Comparison of ENCODE assay signal across 20 cellular contexts in the genomic region with DNA sequence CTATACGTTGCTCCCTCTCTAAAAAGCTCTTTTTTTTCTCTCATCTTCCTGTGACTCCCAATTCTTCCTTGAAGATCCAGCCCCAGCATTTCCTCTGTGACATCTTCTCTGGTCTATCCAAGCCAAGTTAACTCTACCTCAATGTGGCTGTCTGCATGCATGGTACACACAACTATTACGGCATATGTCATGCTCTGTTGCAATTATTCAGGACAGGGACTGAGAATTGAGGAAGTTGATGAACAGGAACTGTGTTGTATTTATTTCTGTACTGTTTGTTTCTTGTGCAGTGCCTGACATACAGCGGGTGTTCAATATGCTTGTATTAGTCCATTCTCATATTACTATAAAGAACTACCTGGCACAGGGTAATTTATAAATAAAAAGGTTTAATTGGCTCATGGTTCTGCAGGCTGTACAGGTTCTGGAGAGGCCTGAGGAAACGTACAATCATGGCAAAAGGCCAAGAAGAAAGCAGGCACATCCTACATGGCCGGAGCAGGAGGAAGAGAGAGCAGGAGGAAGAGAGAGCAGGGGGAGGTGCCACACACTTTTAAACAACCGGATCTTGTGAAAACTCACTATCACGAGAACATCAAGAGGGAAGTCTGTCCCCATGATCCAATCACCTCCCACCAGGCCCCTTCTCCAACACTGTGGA. TPM values are rescaled to one million over a fixed set of nuclear protein-coding genes. Genes with fewer than 3 reads are reported as not detected.
DNase-seq lines count a peak whose midpoint lies in the region; ATAC-seq and TF ChIP-seq lines count a peak whose summit lies in the region.
"Had no signal": no experiment of that assay in that cellular context is flagged by ENCODE, and none has a peak within 500 bp of the region (broad histone marks: within the 10 kb centered on the region; RNA-seq: fewer than 3 reads in every experiment).

No MANE protein-coding gene starts in this region.

- H3K4me3 Mint-ChIP-seq in WTC11: no peak overlapping the region
- H3K4me3 Mint-ChIP-seq: activated CD4-positive, alpha-beta T cell treated with anti-CD3 and anti-CD28 coated beads, Interleukin-2, amount 10 ng/mL, durations not matched to agents 7 days and 5 days; CD4-positive, alpha-beta T cell; effector memory CD8-positive, alpha-beta T cell had no signal

- TF ChIP-seq CTCF in OCI-LY3 (IDR thresholded peaks at IDR 0.05; ENCODE audit: low read depth, low read length): no peak
- no peak for TF ChIP-seq CTCF in heart left ventricle (IDR thresholded peaks at IDR 0.05)
- no peak for TF ChIP-seq CTCF in spleen (IDR thresholded peaks at IDR 0.05 in 8 of 11, conservative IDR thresholded peaks at IDR 0.05 in 3 of 11)
- no peak for TF ChIP-seq CTCF in WTC11 (IDR thresholded peaks at IDR 0.05)

- H3K79me2 ChIP-seq in OCI-LY3 (ENCODE audit: low read length): no peaks in the 10 kb centered on the region

- H3K27me3 ChIP-seq in OCI-LY3 (ENCODE audit: low read depth, low read length): peaks cover 5% of the 10 kb centered on the region; the same call in 1 of the 2 replicates
- peaks cover 0 to 4% (median 0%) of the 10 kb centered on the region in 9 donors for H3K27me3 ChIP-seq in heart left ventricle
- no peaks in the 10 kb centered on the region for H3K27me3 ChIP-seq in spleen (replicated peaks in 1 of 7)
- H3K27me3 ChIP-seq: ovary had no signal

- no peak overlapping the region for H3K27ac Mint-ChIP-seq in WTC11
- H3K27ac Mint-ChIP-seq: activated CD4-positive, alpha-beta T cell treated with anti-CD3 and anti-CD28 coated beads, Interleukin-2, amount 10 ng/mL, durations not matched to agents 7 days and 5 days; CD4-positive, alpha-beta T cell; effector memory CD8-positive, alpha-beta T cell had no signal

- DNase-seq in KBM-7 (peak; percentile 87), heart left ventricle (no peak), spleen (no peak), WTC11 (ENCODE audit: low spot score) (no peak), posterior vena cava (ENCODE audit: low spot score) (no peak), DMS79 treated with DMSO at 0.1 percent for 48 hours (lab: John Stamatoyannopoulos, UW) (no peak)
- DNase-seq: activated CD4-positive, alpha-beta T cell treated with anti-CD3 and anti-CD28 coated beads, Interleukin-2, amount 10 ng/mL, durations not matched to agents 7 days and 5 days; activated T-cell treated with anti-CD3 and anti-CD28 coated beads, Interleukin-2, amount 50 U/mL, for 48 hours; caudate nucleus; CD4-positive, alpha-beta T cell; DND-41; effector memory CD8-positive, alpha-beta T cell; KG1; NCI-H510A treated with DMSO at 0.1 percent for 48 hours; ovary; RPMI8226 had no signal

- H3K4me1 Mint-ChIP-seq in WTC11: no peaks in the 10 kb centered on the region
- H3K4me1 Mint-ChIP-seq: activated CD4-positive, alpha-beta T cell treated with anti-CD3 and anti-CD28 coated beads, Interleukin-2, amount 10 ng/mL, durations not matched to agents 7 days and 5 days had no signal

- 54 to 56% (median 56%) methylated on average over 7 of the region's 7 CpGs for WGBS in heart left ventricle, 4 donors
- 25 to 42% (median 34%) methylated on average over 7 of the region's 7 CpGs for WGBS in spleen, 5 donors

- peak overlapping the region; percentile 56; the same call in 1 of the 2 replicates for H2AFZ ChIP-seq in OCI-LY3 (ENCODE audit: low read depth, low read length)

- in situ Hi-C loops in KBM-7 (cut with MboI; ENCODE audit: low pct_unique_long_range_greater_than_20kb, low sequenced_read_pairs): no loop called here

- TF ChIP-seq POLR2A in heart left ventricle (IDR thresholded peaks at IDR 0.05) (no peak), spleen (IDR thresholded peaks at IDR 0.05) (no peak)

- H3K9ac ChIP-seq in OCI-LY3 (ENCODE audit: low read length): no peak overlapping the region

- H3K9me3 ChIP-seq in OCI-LY3 (ENCODE audit: insufficient read depth, low read length) (no peaks in the 10 kb centered on the region), heart left ventricle (no peaks in the 10 kb centered on the region), spleen (no peaks in the 10 kb centered on the region)
- H3K9me3 ChIP-seq: ovary had no signal

- H3K4me3 ChIP-seq in OCI-LY3 (ENCODE audit: low read length) (no peak overlapping the region), heart left ventricle (no peak overlapping the region), spleen (peak overlapping the region in 1 of 8 donors; percentile 38)
- H3K4me3 ChIP-seq: ovary had no signal

- peaks cover 12% of the 10 kb centered on the region for H3K4me1 ChIP-seq in OCI-LY3 (ENCODE audit: low read length)
- H3K4me1 ChIP-seq in heart left ventricle: peaks cover 0 to 8% (median 0%) of the 10 kb centered on the region in 12 donors
- H3K4me1 ChIP-seq in spleen: peaks cover 0 to 20% (median 4%) of the 10 kb centered on the region in 6 donors

- peak overlapping the region; percentile 11 for H3K4me2 ChIP-seq in OCI-LY3 (ENCODE audit: low read length)

- H3K36me3 ChIP-seq in OCI-LY3 (replicated peaks; ENCODE audit: low read depth, low read length) (no peaks in the 10 kb centered on the region), heart left ventricle (no peaks in the 10 kb centered on the region), spleen (no peaks in the 10 kb centered on the region)
- H3K36me3 ChIP-seq: ovary had no signal

- no peaks in the 10 kb centered on the region for H3K36me3 Mint-ChIP-seq in WTC11

- H3K9me3 Mint-ChIP-seq in WTC11: peaks cover 7% of the 10 kb centered on the region; the same call in 1 of the 2 replicates
- H3K9me3 Mint-ChIP-seq: activated CD4-positive, alpha-beta T cell treated with anti-CD3 and anti-CD28 coated beads, Interleukin-2, amount 10 ng/mL, durations not matched to agents 7 days and 5 days; CD4-positive, alpha-beta T cell; effector memory CD8-positive, alpha-beta T cell had no signal

- POLR2A ChIA-PET in WTC11 (lab: Charles Lee): no interaction called here

- H3K27ac ChIP-seq in OCI-LY3 (ENCODE audit: low read length) (no peak overlapping the region), heart left ventricle (peak overlapping the region in 1 of 12 donors; percentile 84), spleen (peak overlapping the region in 7 of 8 donors; percentile 53 to 92 (median 79))
- H3K27ac ChIP-seq: ovary had no signal

- CTCF ChIA-PET in WTC11 (lab: Charles Lee): interaction anchor here (0.8 to 1.2 kb wide), 4 partner anchors 17 to 369 kb away, joined by 3 read pairs; no protein-coding TSS in a partner anchor

- ATAC-seq in heart left ventricle: peak in 3 of 4 donors; percentile 46 to 74 (median 59)
- no peak for ATAC-seq in WTC11
- ATAC-seq: effector memory CD8-positive, alpha-beta T cell had no signal

- intact Hi-C loops in heart left ventricle (cut with DNase I) (no loop called here), spleen (cut with DNase I; ENCODE audit: low total_unique reads) (no loop called here), posterior vena cava (cut with DNase I) (no loop called here)

- no peaks in the 10 kb centered on the region for H4K20me1 ChIP-seq in OCI-LY3 (ENCODE audit: insufficient read depth, low read length)

- peaks cover 33% of the 10 kb centered on the region for H3K27me3 Mint-ChIP-seq in WTC11 (ENCODE audit: low read depth)
- H3K27me3 Mint-ChIP-seq: CD4-positive, alpha-beta T cell had no signal

TF ChIP-seq in WTC11, 78 proteins besides CTCF, POLR2A, EP300 and RAD21:
- no peak for TF ChIP-seq ZBTB43 (CRISPR knock-in tag; IDR thresholded peaks at IDR 0.05)
- no peak for TF ChIP-seq GABPB1 (CRISPR knock-in tag; IDR thresholded peaks at IDR 0.05)

RNA-seq across cellular contexts. Expression of gene TRPV5, which starts 6.3 kb away (rescaled TPM):
- not detected for total RNA-seq in heart left ventricle
- not detected for polyA plus RNA-seq in heart left ventricle
- under 1 TPM in 1 of 7 donors, not detected in 6; 0.20 TPM for total RNA-seq in spleen
- polyA plus RNA-seq in spleen: under 1 TPM in 2 of 3 donors, not detected in 1; 0.02 to 0.03 TPM
- not detected in 3 replicates for total RNA-seq in WTC11 (2021)
- total RNA-seq in posterior vena cava: not detected
- total RNA-seq: activated CD4-positive, alpha-beta T cell treated with anti-CD3 and anti-CD28 coated beads, Interleukin-2, amount 10 ng/mL, durations not matched to agents 7 days and 5 days; CD4-positive, alpha-beta T cell; ovary; subcutaneous adipose tissue; T-helper 2 cell treated with Interferon-gamma antibody and Interleukin-4, amounts not matched to agents 100 ng/mL and 5 ng/mL, for 36 hours had no signal
- polyA plus RNA-seq: ovary had no signal

RNA-seq across cellular contexts. Expression of gene LLCFC1, which starts 12.1 kb away (rescaled TPM):
- total RNA-seq in heart left ventricle: not detected
- not detected for polyA plus RNA-seq in heart left ventricle
- total RNA-seq in spleen: not detected
- under 1 TPM in 1 of 3 donors, not detected in 2; 0.18 TPM for polyA plus RNA-seq in spleen
- total RNA-seq in WTC11 (2021): not detected in 3 replicates
- total RNA-seq in posterior vena cava: not detected
- total RNA-seq: activated CD4-positive, alpha-beta T cell treated with anti-CD3 and anti-CD28 coated beads, Interleukin-2, amount 10 ng/mL, durations not matched to agents 7 days and 5 days; CD4-positive, alpha-beta T cell; ovary; subcutaneous adipose tissue; T-helper 2 cell treated with Interferon-gamma antibody and Interleukin-4, amounts not matched to agents 100 ng/mL and 5 ng/mL, for 36 hours had no signal
- polyA plus RNA-seq: adipose tissue, ovary had no signal

RNA-seq across cellular contexts. Expression of gene KEL, which starts 34.9 kb away (rescaled TPM):
- 1 to 10 TPM in 3 of 9 donors, under 1 TPM in 2, not detected in 4; 0.52 to 1.8 (median 1.2) TPM for total RNA-seq in heart left ventricle
- under 1 TPM; 0.17 to 0.19 TPM for polyA plus RNA-seq in heart left ventricle
- total RNA-seq in spleen: 10 to 100 TPM in 3 of 7 donors, 1 to 10 TPM in 4; 4.1 to 27.4 (median 10.0) TPM
- 1 to 10 TPM; 3.3 to 5.0 (median 4.7) TPM for polyA plus RNA-seq in spleen
- 0.87 to 2.8 TPM (median 2.5 TPM) in 3 replicates for total RNA-seq in WTC11 (2021)
- total RNA-seq in posterior vena cava: 1 to 10 TPM in 1 of 2 donors, under 1 TPM in 1; 0.67 to 1.2 TPM

RNA-seq across cellular contexts. Expression of gene TRPV6, which starts 41.7 kb away (rescaled TPM):
- total RNA-seq in heart left ventricle: under 1 TPM in 1 of 9 donors, not detected in 8; 0.68 TPM
- not detected for polyA plus RNA-seq in heart left ventricle
- total RNA-seq in spleen: under 1 TPM in 4 of 7 donors, not detected in 3; 0.06 to 0.32 (median 0.25) TPM
- polyA plus RNA-seq in spleen: under 1 TPM; 0.05 to 0.26 (median 0.16) TPM
- total RNA-seq in WTC11 (2021): 0.63 to 2.0 TPM (median 0.80 TPM) in 3 replicates
- not detected for total RNA-seq in posterior vena cava
- total RNA-seq: CD4-positive, alpha-beta T cell; T-helper 2 cell treated with Interferon-gamma antibody and Interleukin-4, amounts not matched to agents 100 ng/mL and 5 ng/mL, for 36 hours had no signal
